Comparison of ENCODE assay signal across 8 cellular contexts in genomic region chr17:10226930-10227695, GRCh38. TPM values are rescaled to one million over a fixed set of nuclear protein-coding genes. Genes with fewer than 3 reads are reported as not detected.
DNase-seq lines count a peak whose midpoint lies in the region; TF ChIP-seq lines count a peak whose summit lies in the region.

No MANE protein-coding gene starts in this region.

- no peaks in the 10 kb centered on the region for H3K4me1 Mint-ChIP-seq in chondrocyte (ENCODE audit: low read depth)

- no peak overlapping the region for H3K4me3 Mint-ChIP-seq in chondrocyte (ENCODE audit: unreplicated experiment)

- H3K27ac Mint-ChIP-seq in chondrocyte (ENCODE audit: unreplicated experiment) = no peak overlapping the region

- peak; percentile 4 for DNase-seq in CMK (ENCODE audit: low read depth)
- peak; percentile 32 for DNase-seq in HT1080 (ENCODE audit: low read depth)
- DNase-seq in activated CD4-positive, alpha-beta T cell treated with anti-CD3 and anti-CD28 coated beads for 1 hour = peak; percentile 16
- peak; percentile 67 for DNase-seq in chondrocyte (ENCODE audit: low spot score)
- DNase-seq in medulla oblongata (ENCODE audit: extremely low spot score) = peak; percentile 49
- peak; percentile 16 for DNase-seq in stimulated activated CD8-positive, alpha-beta memory T cell treated with anti-CD3 and anti-CD28 coated beads, Interleukin-7, amount 100 ng/mL, for 24 hours (ENCODE audit: low read depth)
- DNase-seq in NCI-H2196 (lab: John Stamatoyannopoulos, UW; ENCODE audit: unreplicated experiment) = no peak
- no peak for DNase-seq in DMS153 (lab: John Stamatoyannopoulos, UW)

- peaks cover 2% of the 10 kb centered on the region for H3K36me3 Mint-ChIP-seq in chondrocyte (ENCODE audit: low read depth)

- peaks cover 6% of the 10 kb centered on the region for H3K27me3 Mint-ChIP-seq in chondrocyte (ENCODE audit: low read depth)

- peaks cover 9% of the 10 kb centered on the region for H3K9me3 Mint-ChIP-seq in chondrocyte (ENCODE audit: low read depth)

- peak; percentile 94 for TF ChIP-seq CTCF in chondrocyte (IDR thresholded peaks at IDR 0.05)

RNA-seq across cellular contexts. Expression of gene GAS7, which starts 28.7 kb away (rescaled TPM):
- total RNA-seq in HT1080 (2014; rRNA removed; shearing (Covaris generic)) = 0.76 TPM in 1 of 2 replicates, not detected in the other
- 0.02 and 0.07 TPM in 2 replicates for polyA plus RNA-seq in HT1080 (2015; cell fraction: cytosol; rRNA removed)
- 0.33 TPM in 1 of 2 replicates, not detected in the other for polyA plus RNA-seq in HT1080 (2015; cell fraction: nucleus; rRNA removed)
- total RNA-seq in chondrocyte = 6.1 to 15.6 TPM (median 6.9 TPM) in 3 replicates

Comparison
In these comparisons a context has a peak if more than half of its experiments do, and no peak if none do; other contexts are left out.
1. DNase-seq: peak in CMK (single experiment), HT1080 (single experiment), activated CD4-positive, alpha-beta T cell treated with anti-CD3 and anti-CD28 coated beads for 1 hour (single experiment), chondrocyte (single experiment), medulla oblongata (single experiment) and stimulated activated CD8-positive, alpha-beta memory T cell treated with anti-CD3 and anti-CD28 coated beads, Interleukin-7, amount 100 ng/mL, for 24 hours (single experiment); none in NCI-H2196 (single experiment) and DMS153 (single experiment).